ENCODE assay signal across 10 cellular contexts in the genomic region with DNA sequence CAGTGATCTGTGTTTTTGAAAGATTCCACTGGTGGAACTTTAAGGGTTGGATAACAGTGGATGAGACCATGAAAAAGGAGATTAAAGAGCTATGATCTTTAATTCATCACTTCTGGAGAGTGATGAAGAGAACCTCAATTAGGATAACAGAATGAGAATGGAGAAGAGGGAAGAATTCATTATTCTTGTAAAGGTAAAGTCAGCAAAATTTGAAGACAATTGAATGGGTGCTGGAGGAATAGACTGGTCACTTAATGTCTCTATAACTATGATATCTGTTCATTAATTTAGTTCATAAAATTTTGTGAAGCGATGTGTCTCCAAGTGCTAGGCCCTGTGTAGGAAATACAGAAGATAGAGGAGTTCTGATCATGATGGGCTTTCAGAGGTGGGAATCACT.
"Had no signal": no experiment of that assay in that cellular context is flagged by ENCODE, and none has a peak within 500 bp of the region (broad histone marks: within the 10 kb centered on the region; RNA-seq: fewer than 3 reads in every experiment).

No MANE protein-coding gene starts in this region.

- H2AFZ ChIP-seq: GM23248, GM23338 had no signal

- H3K4me1 ChIP-seq: HAP-1 had no signal

- H3K9ac ChIP-seq: GM23248 had no signal

- H3K4me2 ChIP-seq: GM23338 had no signal

- ATAC-seq: GM23338, HCT116 had no signal

- H3K9me3 ChIP-seq: HAP-1 had no signal

- H3K36me3 ChIP-seq: HAP-1 had no signal

- FAIRE-seq: H54 had no signal

- H3K4me3 ChIP-seq: GM23248, GM23338, HAP-1 had no signal

- DNase-seq: GM23248, GOT3, H7, H9, HCEC 1CT, HFFc6 had no signal

- H3K27ac ChIP-seq: GM23248 had no signal
